ENCODE assay signal across 10 cellular contexts in the genomic region with DNA sequence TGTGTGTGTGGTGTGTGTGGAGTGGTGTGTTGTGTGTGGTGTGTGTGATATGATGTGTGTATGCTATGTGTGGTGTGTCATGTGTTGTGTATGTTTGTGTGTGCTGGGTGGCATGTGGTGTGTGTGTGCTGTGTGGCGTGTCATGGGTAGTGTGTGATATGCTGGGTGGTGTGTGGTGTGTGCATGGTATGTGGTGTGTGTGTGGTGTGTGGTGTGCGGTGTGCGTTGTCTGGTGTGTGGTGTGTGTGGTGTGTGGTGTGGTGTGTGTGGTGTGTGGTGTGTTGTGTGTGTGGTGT. TPM values are rescaled to one million over a fixed set of nuclear protein-coding genes. Genes with fewer than 3 reads are reported as not detected.
A peak's percentile ranks its signal among the peaks of the same experiment; 100 is the strongest.
DNase-seq lines count a peak whose midpoint lies in the region; ATAC-seq and TF ChIP-seq lines count a peak whose summit lies in the region.
"Had no signal": no experiment of that assay in that cellular context is flagged by ENCODE, and none has a peak within 500 bp of the region (broad histone marks: within the 10 kb centered on the region; RNA-seq: fewer than 3 reads in every experiment).

No MANE protein-coding gene starts in this region.

- H3K27ac ChIP-seq in GM23338 (ENCODE audit: low read depth) (no peak overlapping the region), right cardiac atrium (ENCODE audit: low read length) (no peak overlapping the region)
- H3K27ac ChIP-seq: thoracic aorta had no signal

- ATAC-seq in GM23338 = no peak
- no peak for ATAC-seq in natural killer cell treated with Interleukin-12 subunit alpha and Interleukin-12 subunit beta and Interleukin-15 and Interleukin-18, amount 100 ng/mL, for 72 hours
- no peak for ATAC-seq in right cardiac atrium
- no peak for ATAC-seq in left colon

- TF ChIP-seq CTCF in CD14-positive monocyte (IDR thresholded peaks at IDR 0.05) (no peak), GM23338 (conservative IDR thresholded peaks at IDR 0.05; ENCODE audit: low read depth in 2 of 2) (no peak)

- H3K9me2 ChIP-seq in GM23338 (ENCODE audit: insufficient read depth) = no peaks in the 10 kb centered on the region; the same call in 1 of the 2 replicates

- H3K9me3 ChIP-seq in right cardiac atrium (ENCODE audit: control insufficient read depth, low read length) = no peaks in the 10 kb centered on the region
- H3K9me3 ChIP-seq: thoracic aorta had no signal

- H2AFZ ChIP-seq in GM23338 = no peak overlapping the region

- no peaks in the 10 kb centered on the region for H4K20me1 ChIP-seq in GM23338 (replicated peaks; ENCODE audit: insufficient read depth)

- DNase-seq in CD14-positive monocyte (ENCODE audit: low spot score) (no peak), GM23338 (ENCODE audit: low spot score) (no peak), right cardiac atrium (no peak), left colon (no peak), NOMO-1 treated with dmso at 0.1 percent for 144 hours (lab: John Stamatoyannopoulos, UW; ENCODE audit: unreplicated experiment) (no peak)
- no peak for DNase-seq in natural killer cell treated with Interleukin-12 subunit alpha and Interleukin-12 subunit beta and Interleukin-15 and Interleukin-18, amount 100 ng/mL, for 72 hours (ENCODE audit: low spot score)
- DNase-seq: activated CD8-positive, alpha-beta memory T cell treated with anti-CD3 and anti-CD28 coated beads, Interleukin-2, amount 50 U/mL, for 48 hours; kidney glomerular epithelial cell had no signal

- H3K4me1 ChIP-seq in GM23338 (ENCODE audit: insufficient read depth) (no peaks in the 10 kb centered on the region), right cardiac atrium (ENCODE audit: control insufficient read depth, insufficient read depth, low read length) (no peaks in the 10 kb centered on the region)

- peak overlapping the region in 1 of 2 donors; percentile 40 for H3K4me3 Mint-ChIP-seq in CD14-positive monocyte
- H3K4me3 Mint-ChIP-seq in GM23338 = no peak overlapping the region; the same call in 2 of the 3 replicates
- no peak overlapping the region for H3K4me3 Mint-ChIP-seq in activated naive CD8-positive, alpha-beta T cell
- peak overlapping the region; percentile 72 for H3K4me3 Mint-ChIP-seq in natural killer cell treated with Interleukin-12 subunit alpha and Interleukin-12 subunit beta and Interleukin-15 and Interleukin-18, amount 100 ng/mL, for 72 hours

- no peaks in the 10 kb centered on the region for H3K36me3 ChIP-seq in GM23338 (ENCODE audit: insufficient read depth)
- H3K36me3 ChIP-seq: thoracic aorta had no signal

- H3K27me3 ChIP-seq in GM23338 (ENCODE audit: insufficient read depth) = no peaks in the 10 kb centered on the region
- H3K27me3 ChIP-seq in right cardiac atrium (ENCODE audit: control insufficient read depth, insufficient read depth) = no peaks in the 10 kb centered on the region

- intact Hi-C loops in CD14-positive monocyte (cut with micrococcal nuclease) (no loop called here), right cardiac atrium (cut with DNase I) (no loop called here), left colon (cut with DNase I, micrococcal nuclease) (no loop called here)

- H3K27me3 Mint-ChIP-seq in CD14-positive monocyte (ENCODE audit: low read depth in 3 of 3) (no peaks in the 10 kb centered on the region), GM23338 (ENCODE audit: insufficient read depth, low read depth, poor library complexity) (peaks cover 7% of the 10 kb centered on the region)
- H3K27me3 Mint-ChIP-seq in activated naive CD8-positive, alpha-beta T cell = no peaks in the 10 kb centered on the region
- no peaks in the 10 kb centered on the region for H3K27me3 Mint-ChIP-seq in natural killer cell treated with Interleukin-12 subunit alpha and Interleukin-12 subunit beta and Interleukin-15 and Interleukin-18, amount 100 ng/mL, for 72 hours

- no peak overlapping the region for H3K4me2 ChIP-seq in GM23338

- H3K9me3 Mint-ChIP-seq in CD14-positive monocyte (no peaks in the 10 kb centered on the region), GM23338 (peaks cover 3% of the 10 kb centered on the region; the same call in 2 of the 3 replicates)
- H3K9me3 Mint-ChIP-seq in activated naive CD8-positive, alpha-beta T cell (ENCODE audit: low read depth) = no peaks in the 10 kb centered on the region
- peaks cover 6% of the 10 kb centered on the region for H3K9me3 Mint-ChIP-seq in natural killer cell treated with Interleukin-12 subunit alpha and Interleukin-12 subunit beta and Interleukin-15 and Interleukin-18, amount 100 ng/mL, for 72 hours

- H3K4me3 ChIP-seq in GM23338 (no peak overlapping the region), right cardiac atrium (ENCODE audit: low read length) (no peak overlapping the region)
- H3K4me3 ChIP-seq: thoracic aorta had no signal

- peaks cover 63% of the 10 kb centered on the region for H3K4me1 Mint-ChIP-seq in CD14-positive monocyte
- peaks cover 16% of the 10 kb centered on the region for H3K4me1 Mint-ChIP-seq in GM23338
- H3K4me1 Mint-ChIP-seq in activated naive CD8-positive, alpha-beta T cell (ENCODE audit: low read depth) = peaks cover 31% of the 10 kb centered on the region
- H3K4me1 Mint-ChIP-seq in natural killer cell treated with Interleukin-12 subunit alpha and Interleukin-12 subunit beta and Interleukin-15 and Interleukin-18, amount 100 ng/mL, for 72 hours (ENCODE audit: low read depth in 2 of 2) = peaks cover 43 to 55% of the 10 kb centered on the region in 2 donors

- no peaks in the 10 kb centered on the region for H3K79me2 ChIP-seq in GM23338 (replicated peaks; ENCODE audit: insufficient read depth)

- H3F3A ChIP-seq in GM23338 (replicated peaks; ENCODE audit: low read depth) = peaks cover 11% of the 10 kb centered on the region; the same call in 1 of the 2 replicates

- peaks cover 0 to 5% of the 10 kb centered on the region in 2 donors for H3K36me3 Mint-ChIP-seq in CD14-positive monocyte
- peaks cover 6% of the 10 kb centered on the region; the same call in 2 of the 3 replicates for H3K36me3 Mint-ChIP-seq in GM23338 (ENCODE audit: low read depth)
- no peaks in the 10 kb centered on the region for H3K36me3 Mint-ChIP-seq in activated naive CD8-positive, alpha-beta T cell
- H3K36me3 Mint-ChIP-seq in natural killer cell treated with Interleukin-12 subunit alpha and Interleukin-12 subunit beta and Interleukin-15 and Interleukin-18, amount 100 ng/mL, for 72 hours = peaks cover 9% of the 10 kb centered on the region

- 95% methylated on average over 3 of the region's 3 CpGs for WGBS in right cardiac atrium

- H3K27ac Mint-ChIP-seq in CD14-positive monocyte = peak overlapping the region; percentile 68 to 98 (median 89)
- H3K27ac Mint-ChIP-seq in GM23338 = peak overlapping the region; percentile 62; the same call in 1 of the 2 replicates
- peak overlapping the region; percentile 47 for H3K27ac Mint-ChIP-seq in activated naive CD8-positive, alpha-beta T cell
- peak overlapping the region; percentile 93 to 100 for H3K27ac Mint-ChIP-seq in natural killer cell treated with Interleukin-12 subunit alpha and Interleukin-12 subunit beta and Interleukin-15 and Interleukin-18, amount 100 ng/mL, for 72 hours

TF ChIP-seq in GM23338, 12 proteins besides CTCF, POLR2A, EP300 and RAD21 (continues in another document):
- TF ChIP-seq STAT1 (IDR thresholded peaks at IDR 0.05; ENCODE audit: unreplicated experiment) (no peak), NANOG (IDR thresholded peaks at IDR 0.05; ENCODE audit: borderline replicate concordance) (no peak), CREB1 (CRISPR knock-in tag; IDR thresholded peaks at IDR 0.05; ENCODE audit: low read depth) (no peak), ZNF331 (CRISPR knock-in tag; IDR thresholded peaks at IDR 0.05; ENCODE audit: low read depth) (no peak), ZNF114 (CRISPR knock-in tag; IDR thresholded peaks at IDR 0.05) (no peak), EZH2phosphoT487 (IDR thresholded peaks at IDR 0.05; ENCODE audit: unreplicated experiment) (no peak)
- TF ChIP-seq, protein P1, sequence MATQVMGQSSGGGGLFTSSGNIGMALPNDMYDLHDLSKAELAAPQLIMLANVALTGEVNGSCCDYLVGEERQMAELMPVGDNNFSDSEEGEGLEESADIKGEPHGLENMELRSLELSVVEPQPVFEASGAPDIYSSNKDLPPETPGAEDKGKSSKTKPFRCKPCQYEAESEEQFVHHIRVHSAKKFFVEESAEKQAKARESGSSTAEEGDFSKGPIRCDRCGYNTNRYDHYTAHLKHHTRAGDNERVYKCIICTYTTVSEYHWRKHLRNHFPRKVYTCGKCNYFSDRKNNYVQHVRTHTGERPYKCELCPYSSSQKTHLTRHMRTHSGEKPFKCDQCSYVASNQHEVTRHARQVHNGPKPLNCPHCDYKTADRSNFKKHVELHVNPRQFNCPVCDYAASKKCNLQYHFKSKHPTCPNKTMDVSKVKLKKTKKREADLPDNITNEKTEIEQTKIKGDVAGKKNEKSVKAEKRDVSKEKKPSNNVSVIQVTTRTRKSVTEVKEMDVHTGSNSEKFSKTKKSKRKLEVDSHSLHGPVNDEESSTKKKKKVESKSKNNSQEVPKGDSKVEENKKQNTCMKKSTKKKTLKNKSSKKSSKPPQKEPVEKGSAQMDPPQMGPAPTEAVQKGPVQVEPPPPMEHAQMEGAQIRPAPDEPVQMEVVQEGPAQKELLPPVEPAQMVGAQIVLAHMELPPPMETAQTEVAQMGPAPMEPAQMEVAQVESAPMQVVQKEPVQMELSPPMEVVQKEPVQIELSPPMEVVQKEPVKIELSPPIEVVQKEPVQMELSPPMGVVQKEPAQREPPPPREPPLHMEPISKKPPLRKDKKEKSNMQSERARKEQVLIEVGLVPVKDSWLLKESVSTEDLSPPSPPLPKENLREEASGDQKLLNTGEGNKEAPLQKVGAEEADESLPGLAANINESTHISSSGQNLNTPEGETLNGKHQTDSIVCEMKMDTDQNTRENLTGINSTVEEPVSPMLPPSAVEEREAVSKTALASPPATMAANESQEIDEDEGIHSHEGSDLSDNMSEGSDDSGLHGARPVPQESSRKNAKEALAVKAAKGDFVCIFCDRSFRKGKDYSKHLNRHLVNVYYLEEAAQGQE (IDR thresholded peaks at IDR 0.05; ENCODE audit: unreplicated experiment) = no peak
- TF ChIP-seq, protein P2, sequence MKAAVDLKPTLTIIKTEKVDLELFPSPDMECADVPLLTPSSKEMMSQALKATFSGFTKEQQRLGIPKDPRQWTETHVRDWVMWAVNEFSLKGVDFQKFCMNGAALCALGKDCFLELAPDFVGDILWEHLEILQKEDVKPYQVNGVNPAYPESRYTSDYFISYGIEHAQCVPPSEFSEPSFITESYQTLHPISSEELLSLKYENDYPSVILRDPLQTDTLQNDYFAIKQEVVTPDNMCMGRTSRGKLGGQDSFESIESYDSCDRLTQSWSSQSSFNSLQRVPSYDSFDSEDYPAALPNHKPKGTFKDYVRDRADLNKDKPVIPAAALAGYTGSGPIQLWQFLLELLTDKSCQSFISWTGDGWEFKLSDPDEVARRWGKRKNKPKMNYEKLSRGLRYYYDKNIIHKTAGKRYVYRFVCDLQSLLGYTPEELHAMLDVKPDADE (IDR thresholded peaks at IDR 0.05) = no peak

RNA-seq across cellular contexts. Expression of a gene that starts 37.5 kb away (rescaled TPM):
- polyA plus RNA-seq in CD14-positive monocyte (100 to 1,000 TPM; 116 to 117 TPM), GM23338 (2016; fragmentation: Nextera tagmentation; extraction: Ambion mirVana) (305 and 322 TPM in 2 replicates), right cardiac atrium (154 TPM)
- total RNA-seq in GM23338 (2014; rRNA removed; shearing (Covaris generic)) = 308 and 325 TPM in 2 replicates
- total RNA-seq in natural killer cell treated with Interleukin-12 subunit alpha and Interleukin-12 subunit beta and Interleukin-15 and Interleukin-18, amount 100 ng/mL, for 72 hours = 100 to 1,000 TPM; 139 to 145 TPM
- total RNA-seq in right cardiac atrium (100 to 1,000 TPM; 154 to 183 (median 172) TPM), left colon (10 to 100 TPM; 68.8 to 83.5 TPM)
